ENCODE assay signal across 15 cellular contexts in the genomic region with DNA sequence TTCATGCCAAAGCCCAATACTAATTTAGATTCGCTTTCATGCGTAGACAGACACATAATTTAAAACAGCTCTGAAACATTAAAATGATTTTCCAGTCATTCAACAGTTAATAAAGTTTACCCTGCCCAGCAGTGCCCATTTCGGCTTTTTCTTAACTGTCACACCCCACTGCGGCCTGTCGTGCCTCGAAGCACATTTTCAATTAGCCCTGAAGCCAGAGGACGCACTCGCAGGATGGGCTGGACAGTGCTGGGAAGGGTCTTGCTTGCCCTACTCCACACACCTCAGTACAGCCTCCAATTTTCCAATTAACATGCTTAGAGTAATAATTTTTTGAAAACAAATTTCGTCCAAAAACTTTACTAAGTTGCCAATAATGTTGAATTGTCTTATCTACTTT. TPM values are rescaled to one million over a fixed set of nuclear protein-coding genes. Genes with fewer than 3 reads are reported as not detected.
DNase-seq lines count a peak whose midpoint lies in the region; ATAC-seq and TF ChIP-seq lines count a peak whose summit lies in the region.
"Had no signal": no experiment of that assay in that cellular context is flagged by ENCODE, and none has a peak within 500 bp of the region (broad histone marks: within the 10 kb centered on the region; RNA-seq: fewer than 3 reads in every experiment).

No MANE protein-coding gene starts in this region.

- DNase-seq in activated CD4-positive, alpha-beta T cell treated with anti-CD3 and anti-CD28 coated beads, Interleukin-2, amount 10 ng/mL, durations not matched to agents 7 days and 5 days: no peak
- no peak for DNase-seq in activated CD4-positive, alpha-beta T cell treated with anti-CD3 and anti-CD28 coated beads, Interleukin-2, amount 50 U/mL, for 4 hours
- no peak for DNase-seq in PC-9
- no peak for DNase-seq in central memory CD8-positive, alpha-beta T cell (ENCODE audit: low spot score in 2 of 2)
- no peak for DNase-seq in spleen
- DNase-seq in heart right ventricle: no peak
- no peak for DNase-seq in left cardiac atrium
- DNase-seq in retina: no peak
- DNase-seq: activated CD4-positive, CD25-positive, alpha-beta regulatory T cell treated with anti-CD3 and anti-CD28 coated beads, Interleukin-2, amount 50 U/mL, for 72 hours; NCI-H146; SK-N-SH; substantia nigra had no signal

- CTCF ChIA-PET in activated CD4-positive, alpha-beta T cell treated with anti-CD3 and anti-CD28 coated beads, Interleukin-2, amount 10 ng/mL, durations not matched to agents 7 days and 5 days (lab: Charles Lee): no interaction called here
- CTCF ChIA-PET in PC-9 (lab: Charles Lee): no interaction called here

- no peak overlapping the region for H3K4me3 ChIP-seq in PC-9
- peak overlapping the region in 1 of 8 donors; percentile 36 for H3K4me3 ChIP-seq in spleen
- H3K4me3 ChIP-seq in heart right ventricle: no peak overlapping the region
- H3K4me3 ChIP-seq: A549, dorsolateral prefrontal cortex had no signal

- no peaks in the 10 kb centered on the region for H3K27me3 ChIP-seq in PC-9 (ENCODE audit: insufficient read depth, low read depth)
- no peaks in the 10 kb centered on the region for H3K27me3 ChIP-seq in spleen (replicated peaks in 1 of 7)
- H3K27me3 ChIP-seq in heart right ventricle: no peaks in the 10 kb centered on the region
- H3K27me3 ChIP-seq: dorsolateral prefrontal cortex had no signal

- no peaks in the 10 kb centered on the region for H3K9me3 Mint-ChIP-seq in activated CD4-positive, alpha-beta T cell treated with anti-CD3 and anti-CD28 coated beads, Interleukin-2, amount 10 ng/mL, durations not matched to agents 7 days and 5 days
- no peaks in the 10 kb centered on the region for H3K9me3 Mint-ChIP-seq in central memory CD8-positive, alpha-beta T cell

- H3K4me3 Mint-ChIP-seq in activated CD4-positive, alpha-beta T cell treated with anti-CD3 and anti-CD28 coated beads, Interleukin-2, amount 10 ng/mL, durations not matched to agents 7 days and 5 days: no peak overlapping the region
- H3K4me3 Mint-ChIP-seq in central memory CD8-positive, alpha-beta T cell: no peak overlapping the region
- H3K4me3 Mint-ChIP-seq: brain had no signal

- H3K27ac ChIP-seq in PC-9: peak overlapping the region; percentile 66
- peak overlapping the region in 7 of 8 donors; percentile 9 to 79 (median 68) for H3K27ac ChIP-seq in spleen
- peak overlapping the region in 1 of 10 donors; percentile 20 for H3K27ac ChIP-seq in heart right ventricle
- H3K27ac ChIP-seq: A549, dorsolateral prefrontal cortex had no signal

- H3K27ac Mint-ChIP-seq in activated CD4-positive, alpha-beta T cell treated with anti-CD3 and anti-CD28 coated beads, Interleukin-2, amount 10 ng/mL, durations not matched to agents 7 days and 5 days: peak overlapping the region; percentile 88
- H3K27ac Mint-ChIP-seq in central memory CD8-positive, alpha-beta T cell (ENCODE audit: low read depth): peak overlapping the region; percentile 82

- POLR2A ChIA-PET in activated CD4-positive, alpha-beta T cell treated with anti-CD3 and anti-CD28 coated beads, Interleukin-2, amount 10 ng/mL, durations not matched to agents 7 days and 5 days (lab: Charles Lee): no interaction called here
- POLR2A ChIA-PET in PC-9 (lab: Charles Lee; ENCODE audit: unreplicated experiment): no interaction called here

- peaks cover 52% of the 10 kb centered on the region for H3K4me1 Mint-ChIP-seq in activated CD4-positive, alpha-beta T cell treated with anti-CD3 and anti-CD28 coated beads, Interleukin-2, amount 10 ng/mL, durations not matched to agents 7 days and 5 days
- peaks cover 64% of the 10 kb centered on the region for H3K4me1 Mint-ChIP-seq in central memory CD8-positive, alpha-beta T cell

- TF ChIP-seq CTCF in PC-9 (conservative IDR thresholded peaks at IDR 0.05) (no peak), spleen (IDR thresholded peaks at IDR 0.05 in 8 of 11, conservative IDR thresholded peaks at IDR 0.05 in 3 of 11) (no peak), heart right ventricle (IDR thresholded peaks at IDR 0.05) (no peak)

- H3K36me3 Mint-ChIP-seq in activated CD4-positive, alpha-beta T cell treated with anti-CD3 and anti-CD28 coated beads, Interleukin-2, amount 10 ng/mL, durations not matched to agents 7 days and 5 days (ENCODE audit: low read depth): no peaks in the 10 kb centered on the region
- H3K36me3 Mint-ChIP-seq in central memory CD8-positive, alpha-beta T cell (ENCODE audit: insufficient read depth): peaks cover 4% of the 10 kb centered on the region

- intact Hi-C loops in PC-9 (cut with micrococcal nuclease; ENCODE audit: unreplicated experiment) (no loop called here), spleen (cut with DNase I; ENCODE audit: low total_unique reads) (no loop called here), heart right ventricle (cut with DNase I) (no loop called here), left cardiac atrium (cut with DNase I) (loop anchor here in 1 of 2 donors (5.0 kb wide), 1 partner anchor 107 kb away; no protein-coding TSS in a partner anchor)

- no TSS peak for BruUV-seq in PC-9 (replicated peaks; lab: Mats Ljungman, UMichigan)

- H3K9me3 ChIP-seq in PC-9 (ENCODE audit: insufficient read depth, low read depth) (no peaks in the 10 kb centered on the region; the same call in 1 of the 2 replicates), spleen (no peaks in the 10 kb centered on the region), heart right ventricle (peaks cover 0 to 5% (median 0%) of the 10 kb centered on the region in 11 donors)
- H3K9me3 ChIP-seq: SK-N-SH had no signal

- WGBS in spleen, 5 donors: 91 to 96% (median 92%) methylated on average over 9 of the region's 9 CpGs
- WGBS in heart right ventricle, 2 donors: 87 to 91% methylated on average over 9 of the region's 9 CpGs

- no peak for ATAC-seq in central memory CD8-positive, alpha-beta T cell (replicated peaks; ENCODE audit: extremely low read depth, poor library complexity, severe bottlenecking)
- ATAC-seq in heart right ventricle (no peak), left cardiac atrium (no peak)
- ATAC-seq: A549 had no signal

- no peak for TF ChIP-seq POLR2A in spleen (IDR thresholded peaks at IDR 0.05)

- H2AFZ ChIP-seq in PC-9: no peak overlapping the region; the same call in 1 of the 2 replicates

- H4K20me1 ChIP-seq in PC-9 (ENCODE audit: insufficient read depth): peaks cover 8% of the 10 kb centered on the region; the same call in 1 of the 2 replicates

- peaks cover 17% of the 10 kb centered on the region; the same call in 1 of the 2 replicates for H3F3A ChIP-seq in PC-9 (ENCODE audit: insufficient read depth, low read depth)

- no peaks in the 10 kb centered on the region for H3K9me2 ChIP-seq in PC-9 (ENCODE audit: insufficient read depth)
- H3K9me2 ChIP-seq: SK-N-SH had no signal

- H3K79me2 ChIP-seq in PC-9 (ENCODE audit: low read depth): peaks cover 95% of the 10 kb centered on the region

- H3K36me3 ChIP-seq in PC-9 (ENCODE audit: low read depth): no peaks in the 10 kb centered on the region
- H3K36me3 ChIP-seq in spleen: no peaks in the 10 kb centered on the region
- no peaks in the 10 kb centered on the region for H3K36me3 ChIP-seq in heart right ventricle

- peak overlapping the region; percentile 69 for H3K4me2 ChIP-seq in PC-9
- H3K4me2 ChIP-seq: A549, SK-N-SH had no signal

- H3K4me1 ChIP-seq in PC-9 (replicated peaks; ENCODE audit: insufficient read depth) (peaks cover 26% of the 10 kb centered on the region), spleen (peaks cover 10 to 69% (median 41%) of the 10 kb centered on the region in 6 donors), heart right ventricle (peaks cover 14 to 51% (median 37%) of the 10 kb centered on the region in 9 donors)
- H3K4me1 ChIP-seq: A549 had no signal

- no peaks in the 10 kb centered on the region for H3K27me3 Mint-ChIP-seq in activated CD4-positive, alpha-beta T cell treated with anti-CD3 and anti-CD28 coated beads, Interleukin-2, amount 10 ng/mL, durations not matched to agents 7 days and 5 days
- H3K27me3 Mint-ChIP-seq in central memory CD8-positive, alpha-beta T cell: no peaks in the 10 kb centered on the region

RNA-seq across cellular contexts. Expression of a gene that starts 35.3 kb away (rescaled TPM):
- total RNA-seq in activated CD4-positive, alpha-beta T cell treated with anti-CD3 and anti-CD28 coated beads, Interleukin-2, amount 10 ng/mL, durations not matched to agents 7 days and 5 days: 10 to 100 TPM; 24.2 to 32.0 TPM
- total RNA-seq in PC-9 (2021) (25.8 and 32.5 TPM in 2 replicates), spleen (10 to 100 TPM; 15.5 to 28.3 (median 18.6) TPM), heart right ventricle (10 to 100 TPM in 8 of 10 donors, 1 to 10 TPM in 2; 8.6 to 14.8 (median 11.8) TPM), left cardiac atrium (1 to 10 TPM; 8.8 to 9.3 TPM)
- polyA plus RNA-seq in spleen (1 to 10 TPM; 4.3 to 7.2 (median 4.4) TPM), heart right ventricle (1 to 10 TPM; 3.7 to 7.9 TPM)
